In genomic region chr14:98168196-98168985, GRCh38 we compare ENCODE assay signal across 19 cellular contexts.
A peak's percentile ranks its signal among the peaks of the same experiment; 100 is the strongest.
DNase-seq lines count a peak whose midpoint lies in the region; ATAC-seq lines count a peak whose summit lies in the region.
"Had no signal": no experiment of that assay in that cellular context is flagged by ENCODE, and none has a peak within 500 bp of the region (broad histone marks: within the 10 kb centered on the region; RNA-seq: fewer than 3 reads in every experiment).

No MANE protein-coding gene starts in this region.

- peak overlapping the region; percentile 36; the same call in 1 of the 2 replicates for H3K9ac ChIP-seq in BLaER1

- H3K4me1 Mint-ChIP-seq in T-cell, result peaks cover 93 to 100% (median 99%) of the 10 kb centered on the region in 3 donors
- H3K4me1 Mint-ChIP-seq in activated naive CD8-positive, alpha-beta T cell treated with anti-CD3 and anti-CD28 coated beads, Interleukin-2, amount 50 U/mL, for 24 hours, result peaks cover 74% of the 10 kb centered on the region
- H3K4me1 Mint-ChIP-seq in stimulated activated naive B cell treated with anti-CD40 and anti-IgM and Interleukin-4, amounts not matched to agents 10 μg/mL and 1 μg/mL and 100 μg/mL, for 72 hours, result peaks cover 0 to 2% of the 10 kb centered on the region in 2 donors

- H3K4me3 ChIP-seq in BLaER1, result peak overlapping the region; percentile 49; the same call in 1 of the 2 replicates
- H3K4me3 ChIP-seq: esophagus squamous epithelium, gastroesophageal sphincter, mucosa of descending colon, skin epidermis, upper lobe of left lung had no signal

- H3K36me3 Mint-ChIP-seq in T-cell, result peaks cover 3% of the 10 kb centered on the region
- H3K36me3 Mint-ChIP-seq in activated naive CD8-positive, alpha-beta T cell treated with anti-CD3 and anti-CD28 coated beads, Interleukin-2, amount 50 U/mL, for 24 hours (ENCODE audit: low read depth), result peaks cover 16% of the 10 kb centered on the region
- no peaks in the 10 kb centered on the region for H3K36me3 Mint-ChIP-seq in stimulated activated naive B cell treated with anti-CD40 and anti-IgM and Interleukin-4, amounts not matched to agents 10 μg/mL and 1 μg/mL and 100 μg/mL, for 72 hours

- H3K4me3 Mint-ChIP-seq in T-cell, result peak overlapping the region; percentile 11 to 80 (median 17)
- peak overlapping the region; percentile 22 for H3K4me3 Mint-ChIP-seq in activated naive CD8-positive, alpha-beta T cell treated with anti-CD3 and anti-CD28 coated beads, Interleukin-2, amount 50 U/mL, for 24 hours
- H3K4me3 Mint-ChIP-seq in stimulated activated naive B cell treated with anti-CD40 and anti-IgM and Interleukin-4, amounts not matched to agents 10 μg/mL and 1 μg/mL and 100 μg/mL, for 72 hours, result no peak overlapping the region
- H3K4me3 Mint-ChIP-seq: HFFc6 had no signal

- peaks cover 17% of the 10 kb centered on the region for H3K9me3 ChIP-seq in BLaER1
- H3K9me3 ChIP-seq: esophagus squamous epithelium, mucosa of descending colon, upper lobe of left lung had no signal

- peak; percentile 43 to 46 for ATAC-seq in activated CD4-positive, CD25-positive, alpha-beta regulatory T cell treated with anti-CD3 and anti-CD28 coated beads, Interleukin-2, amount 50 U/mL, for 24 hours
- peak in 1 of 4 experiments; percentile 30 for ATAC-seq in T-cell (replicated peaks in 1 of 4)
- no peak for ATAC-seq in activated naive CD8-positive, alpha-beta T cell treated with anti-CD3 and anti-CD28 coated beads, Interleukin-2, amount 50 U/mL, for 24 hours
- ATAC-seq in stimulated activated naive B cell treated with anti-CD40 and anti-IgM and Interleukin-4, amounts not matched to agents 10 μg/mL and 1 μg/mL and 100 μg/mL, for 72 hours (replicated peaks), result no peak
- ATAC-seq: gastroesophageal sphincter had no signal

- POLR2A ChIA-PET in T-cell (lab: Charles Lee), result interaction anchor here (0.7 to 0.9 kb wide), 3 partner anchors 9 to 23 kb away, joined by 3 to 4 read pairs (median 3); no protein-coding TSS in a partner anchor

- no peaks in the 10 kb centered on the region for H3K27me3 ChIP-seq in BLaER1
- H3K27me3 ChIP-seq: upper lobe of left lung had no signal

- DNase-seq in activated CD4-positive, CD25-positive, alpha-beta regulatory T cell (lab: John Stamatoyannopoulos, UW), result no peak
- DNase-seq in T-cell (no peak), GM03348 (ENCODE audit: low spot score) (no peak), SW480 (ENCODE audit: low spot score) (no peak)
- no peak for DNase-seq in activated naive CD8-positive, alpha-beta T cell treated with anti-CD3 and anti-CD28 coated beads, Interleukin-2, amount 50 U/mL, for 24 hours
- no peak for DNase-seq in stimulated activated naive B cell treated with anti-CD40 and anti-IgM and Interleukin-4, amounts not matched to agents 10 μg/mL and 1 μg/mL and 100 μg/mL, for 72 hours
- DNase-seq: effector CD8-positive, alpha-beta T cell; esophagus squamous epithelium; HFFc6; islet precursor cell; NCI-H1436 treated with DMSO at 0.1 percent for 48 hours; NCI-H524 treated with DMSO at 0.1 percent for 48 hours had no signal

- peak overlapping the region; percentile 96 to 99 for H3K27ac Mint-ChIP-seq in T-cell
- H3K27ac Mint-ChIP-seq in activated naive CD8-positive, alpha-beta T cell treated with anti-CD3 and anti-CD28 coated beads, Interleukin-2, amount 50 U/mL, for 24 hours, result peak overlapping the region; percentile 94
- no peak overlapping the region for H3K27ac Mint-ChIP-seq in stimulated activated naive B cell treated with anti-CD40 and anti-IgM and Interleukin-4, amounts not matched to agents 10 μg/mL and 1 μg/mL and 100 μg/mL, for 72 hours
- H3K27ac Mint-ChIP-seq: HFFc6 had no signal

- peaks cover 74% of the 10 kb centered on the region for H3K4me1 ChIP-seq in BLaER1
- H3K4me1 ChIP-seq: gastroesophageal sphincter, upper lobe of left lung had no signal

- H3K27ac ChIP-seq in BLaER1, result peak overlapping the region; percentile 82
- H3K27ac ChIP-seq: esophagus squamous epithelium, gastroesophageal sphincter, HL-60, upper lobe of left lung had no signal

- peak overlapping the region; percentile 90 for H3K4me2 ChIP-seq in BLaER1

- H3K9me3 Mint-ChIP-seq in T-cell, result peaks cover 0 to 5% (median 0%) of the 10 kb centered on the region in 3 donors
- peaks cover 5% of the 10 kb centered on the region for H3K9me3 Mint-ChIP-seq in activated naive CD8-positive, alpha-beta T cell treated with anti-CD3 and anti-CD28 coated beads, Interleukin-2, amount 50 U/mL, for 24 hours
- peaks cover 0 to 3% of the 10 kb centered on the region in 2 donors for H3K9me3 Mint-ChIP-seq in stimulated activated naive B cell treated with anti-CD40 and anti-IgM and Interleukin-4, amounts not matched to agents 10 μg/mL and 1 μg/mL and 100 μg/mL, for 72 hours

- H4K20me1 ChIP-seq in BLaER1, result no peaks in the 10 kb centered on the region

- CTCF ChIA-PET in T-cell (lab: Charles Lee), result interaction anchor here (0.8 to 1.1 kb wide), 5 partner anchors 18 to 28 kb away, joined by 3 read pairs; no protein-coding TSS in a partner anchor

- no peaks in the 10 kb centered on the region for H3K27me3 Mint-ChIP-seq in T-cell
- H3K27me3 Mint-ChIP-seq in activated naive CD8-positive, alpha-beta T cell treated with anti-CD3 and anti-CD28 coated beads, Interleukin-2, amount 50 U/mL, for 24 hours, result no peaks in the 10 kb centered on the region
- no peaks in the 10 kb centered on the region for H3K27me3 Mint-ChIP-seq in stimulated activated naive B cell treated with anti-CD40 and anti-IgM and Interleukin-4, amounts not matched to agents 10 μg/mL and 1 μg/mL and 100 μg/mL, for 72 hours

- no peaks in the 10 kb centered on the region for H3K36me3 ChIP-seq in BLaER1
- H3K36me3 ChIP-seq: esophagus squamous epithelium, gastroesophageal sphincter, upper lobe of left lung had no signal

Comparison
In these comparisons a context has a peak if more than half of its experiments do, and no peak if none do; other contexts are left out.
1. ATAC-seq: peak in activated CD4-positive, CD25-positive, alpha-beta regulatory T cell treated with anti-CD3 and anti-CD28 coated beads, Interleukin-2, amount 50 U/mL, for 24 hours (2 of 2); none in activated naive CD8-positive, alpha-beta T cell treated with anti-CD3 and anti-CD28 coated beads, Interleukin-2, amount 50 U/mL, for 24 hours (single experiment) and stimulated activated naive B cell treated with anti-CD40 and anti-IgM and Interleukin-4, amounts not matched to agents 10 μg/mL and 1 μg/mL and 100 μg/mL, for 72 hours (0 of 2).
2. H3K4me3 Mint-ChIP-seq: peak in T-cell (3 of 3) and activated naive CD8-positive, alpha-beta T cell treated with anti-CD3 and anti-CD28 coated beads, Interleukin-2, amount 50 U/mL, for 24 hours (single experiment); none in stimulated activated naive B cell treated with anti-CD40 and anti-IgM and Interleukin-4, amounts not matched to agents 10 μg/mL and 1 μg/mL and 100 μg/mL, for 72 hours (0 of 2).